Comparison of ENCODE assay signal across 8 cellular contexts in genomic region chr10:35378547-35379210, GRCh38. TPM values are rescaled to one million over a fixed set of nuclear protein-coding genes. Genes with fewer than 3 reads are reported as not detected.
DNase-seq lines count a peak whose midpoint lies in the region; ATAC-seq and TF ChIP-seq lines count a peak whose summit lies in the region.

No MANE protein-coding gene starts in this region.

- H3K4me1 ChIP-seq in OCI-LY3 (ENCODE audit: low read length) (peaks cover 23% of the 10 kb centered on the region), PC-9 (replicated peaks; ENCODE audit: insufficient read depth) (no peaks in the 10 kb centered on the region)

- H4K20me1 ChIP-seq in OCI-LY3 (ENCODE audit: insufficient read depth, low read length) (peaks cover 34% of the 10 kb centered on the region), PC-9 (ENCODE audit: insufficient read depth) (peaks cover 8% of the 10 kb centered on the region; the same call in 1 of the 2 replicates)

- H3K4me2 ChIP-seq in OCI-LY3 (ENCODE audit: low read length), result peak overlapping the region; percentile 45
- H3K4me2 ChIP-seq in PC-9, result no peak overlapping the region

- BruUV-seq in PC-9 (replicated peaks; lab: Mats Ljungman, UMichigan), result no TSS peak

- DNase-seq in left ventricle myocardium superior, result no peak
- no peak for DNase-seq in T1000 (lab: John Stamatoyannopoulos, UW)
- DNase-seq in cortex of kidney (lab: John Stamatoyannopoulos, UW), result no peak
- no peak for DNase-seq in stimulated activated CD4-positive, alpha-beta T cell treated with anti-CD3 and anti-CD28 coated beads, Interleukin-12 subunit alpha, Interleukin-12 subunit beta, amount 100 ng/mL, for 4 hours
- no peak for DNase-seq in PC-9

- no peaks in the 10 kb centered on the region for H3K9me2 ChIP-seq in PC-9 (ENCODE audit: insufficient read depth)

- H2AFZ ChIP-seq in OCI-LY3 (ENCODE audit: low read depth, low read length) (no peak overlapping the region), PC-9 (no peak overlapping the region)

- TF ChIP-seq CTCF in C4-2B (conservative IDR thresholded peaks at IDR 0.05) (no peak), OCI-LY3 (IDR thresholded peaks at IDR 0.05; ENCODE audit: low read depth, low read length) (no peak), PC-9 (conservative IDR thresholded peaks at IDR 0.05) (no peak)

- H3K4me3 ChIP-seq in OCI-LY3 (ENCODE audit: low read length) (peak overlapping the region; percentile 26), PC-9 (no peak overlapping the region)

- ATAC-seq in GM19467 (IDR thresholded peaks at IDR 0.05; ENCODE audit: unreplicated experiment) (peak; percentile 12), left ventricle myocardium superior (peak; percentile 3)

- intact Hi-C loops in left ventricle myocardium superior (cut with micrococcal nuclease) (no loop called here), PC-9 (cut with micrococcal nuclease; ENCODE audit: unreplicated experiment) (no loop called here)

- H3K36me3 ChIP-seq in OCI-LY3 (replicated peaks; ENCODE audit: low read depth, low read length), result no peaks in the 10 kb centered on the region
- no peaks in the 10 kb centered on the region for H3K36me3 ChIP-seq in PC-9 (ENCODE audit: low read depth)

- no peak overlapping the region for H3K9ac ChIP-seq in OCI-LY3 (ENCODE audit: low read length)

- H3K27me3 ChIP-seq in OCI-LY3 (ENCODE audit: low read depth, low read length) (no peaks in the 10 kb centered on the region), PC-9 (ENCODE audit: insufficient read depth, low read depth) (no peaks in the 10 kb centered on the region)

- peaks cover 56% of the 10 kb centered on the region for H3K79me2 ChIP-seq in OCI-LY3 (ENCODE audit: low read length)
- peaks cover 68% of the 10 kb centered on the region for H3K79me2 ChIP-seq in PC-9 (ENCODE audit: low read depth)

- no peaks in the 10 kb centered on the region for H3K9me3 ChIP-seq in OCI-LY3 (ENCODE audit: insufficient read depth, low read length)
- no peaks in the 10 kb centered on the region for H3K9me3 ChIP-seq in PC-9 (ENCODE audit: insufficient read depth, low read depth)

- POLR2A ChIA-PET in PC-9 (lab: Charles Lee; ENCODE audit: unreplicated experiment), result no interaction called here

- 0 out of 2 replicates have a peak overlapping the region, but pooled peaks have one; percentile 8 for H3K27ac ChIP-seq in C4-2B
- H3K27ac ChIP-seq in OCI-LY3 (ENCODE audit: low read length), result no peak overlapping the region
- H3K27ac ChIP-seq in PC-9, result no peak overlapping the region

- CTCF ChIA-PET in PC-9 (lab: Charles Lee), result no interaction called here

- H3F3A ChIP-seq in PC-9 (ENCODE audit: insufficient read depth, low read depth), result no peaks in the 10 kb centered on the region

RNA-seq across cellular contexts. Expression of gene CCNY, which starts 42.4 kb away (rescaled TPM):
- total RNA-seq in left ventricle myocardium superior, result 94.4 TPM
- 54.9 and 69.5 TPM in 2 replicates for total RNA-seq in PC-9 (2021)
